Comparison of ENCODE assay signal across 10 cellular contexts in genomic region chr15:83285979-83286553, GRCh38. TPM values are rescaled to one million over a fixed set of nuclear protein-coding genes. Genes with fewer than 3 reads are reported as not detected.
DNase-seq lines count a peak whose midpoint lies in the region; ATAC-seq and TF ChIP-seq lines count a peak whose summit lies in the region.
"Had no signal": no experiment of that assay in that cellular context is flagged by ENCODE, and none has a peak within 500 bp of the region (broad histone marks: within the 10 kb centered on the region; RNA-seq: fewer than 3 reads in every experiment).

No MANE protein-coding gene starts in this region.

- peaks cover 9% of the 10 kb centered on the region for H3K4me1 Mint-ChIP-seq in activated CD8-positive, alpha-beta memory T cell treated with anti-CD3 and anti-CD28 coated beads, Interleukin-2, amount 10 ng/mL, durations not matched to agents 7 days and 5 days
- H3K4me1 Mint-ChIP-seq in type B pancreatic cell (ENCODE audit: unreplicated experiment): peaks cover 8% of the 10 kb centered on the region

- peak overlapping the region; percentile 4 for H3K27ac Mint-ChIP-seq in activated CD8-positive, alpha-beta memory T cell treated with anti-CD3 and anti-CD28 coated beads, Interleukin-2, amount 10 ng/mL, durations not matched to agents 7 days and 5 days
- H3K27ac Mint-ChIP-seq in type B pancreatic cell: peak overlapping the region; percentile 76
- H3K27ac Mint-ChIP-seq: activated CD4-positive, alpha-beta T cell treated with anti-CD3 and anti-CD28 coated beads for 36 hours; activated naive CD8-positive, alpha-beta T cell treated with anti-CD3 and anti-CD28 coated beads for 36 hours had no signal

- ATAC-seq in activated CD8-positive, alpha-beta memory T cell treated with anti-CD3 and anti-CD28 coated beads, Interleukin-2, amount 10 ng/mL, durations not matched to agents 7 days and 5 days: no peak
- ATAC-seq in GM21619 (IDR thresholded peaks at IDR 0.05; ENCODE audit: unreplicated experiment): no peak
- ATAC-seq in HG03469 (IDR thresholded peaks at IDR 0.05; ENCODE audit: unreplicated experiment): no peak
- ATAC-seq: activated CD4-positive, alpha-beta T cell treated with anti-CD3 and anti-CD28 coated beads for 36 hours had no signal

- H3K36me3 Mint-ChIP-seq in activated CD8-positive, alpha-beta memory T cell treated with anti-CD3 and anti-CD28 coated beads, Interleukin-2, amount 10 ng/mL, durations not matched to agents 7 days and 5 days: no peaks in the 10 kb centered on the region
- peaks cover 3% of the 10 kb centered on the region for H3K36me3 Mint-ChIP-seq in type B pancreatic cell
- H3K36me3 Mint-ChIP-seq: activated naive CD8-positive, alpha-beta T cell treated with anti-CD3 and anti-CD28 coated beads for 36 hours had no signal

- H3K27me3 ChIP-seq in adipocyte (replicated peaks; ENCODE audit: control insufficient read depth, insufficient read depth, low read length) (no peaks in the 10 kb centered on the region), hepatocyte (peaks cover 71% of the 10 kb centered on the region)

- H3K79me2 ChIP-seq in hepatocyte: no peaks in the 10 kb centered on the region

- H3K27ac ChIP-seq in hepatocyte: peak overlapping the region; percentile 34

- H3K9me3 ChIP-seq in adipocyte (ENCODE audit: control insufficient read depth, low read length): no peaks in the 10 kb centered on the region
- H3K9me3 ChIP-seq in hepatocyte (ENCODE audit: low read depth): no peaks in the 10 kb centered on the region

- H3K4me3 ChIP-seq in adipocyte (ENCODE audit: low read length): no peak overlapping the region
- no peak overlapping the region for H3K4me3 ChIP-seq in hepatocyte

- no peaks in the 10 kb centered on the region for H3K9me3 Mint-ChIP-seq in activated CD8-positive, alpha-beta memory T cell treated with anti-CD3 and anti-CD28 coated beads, Interleukin-2, amount 10 ng/mL, durations not matched to agents 7 days and 5 days (ENCODE audit: low read depth)
- no peaks in the 10 kb centered on the region for H3K9me3 Mint-ChIP-seq in type B pancreatic cell
- H3K9me3 Mint-ChIP-seq: activated naive CD8-positive, alpha-beta T cell treated with anti-CD3 and anti-CD28 coated beads for 36 hours had no signal

- H3K4me3 Mint-ChIP-seq in activated CD8-positive, alpha-beta memory T cell treated with anti-CD3 and anti-CD28 coated beads, Interleukin-2, amount 10 ng/mL, durations not matched to agents 7 days and 5 days: no peak overlapping the region
- H3K4me3 Mint-ChIP-seq in type B pancreatic cell: peak overlapping the region; percentile 83
- H3K4me3 Mint-ChIP-seq: activated CD4-positive, alpha-beta T cell treated with anti-CD3 and anti-CD28 coated beads for 36 hours; activated naive CD8-positive, alpha-beta T cell treated with anti-CD3 and anti-CD28 coated beads for 36 hours had no signal

- TF ChIP-seq CTCF in hepatocyte (IDR thresholded peaks at IDR 0.05; ENCODE audit: poor library complexity) (no peak), type B pancreatic cell (conservative IDR thresholded peaks at IDR 0.05) (no peak)

- no peak overlapping the region for H3K4me2 ChIP-seq in hepatocyte

- H3K9ac ChIP-seq in adipocyte (ENCODE audit: low read length): no peak overlapping the region

- peaks cover 70% of the 10 kb centered on the region for H3K27me3 Mint-ChIP-seq in activated CD8-positive, alpha-beta memory T cell treated with anti-CD3 and anti-CD28 coated beads, Interleukin-2, amount 10 ng/mL, durations not matched to agents 7 days and 5 days
- H3K27me3 Mint-ChIP-seq in type B pancreatic cell: peaks cover 74% of the 10 kb centered on the region

- H3K4me1 ChIP-seq in adipocyte (ENCODE audit: control insufficient read depth, insufficient read depth, low read length) (peaks cover 45% of the 10 kb centered on the region), hepatocyte (ENCODE audit: insufficient read depth) (peaks cover 8% of the 10 kb centered on the region)

- no peaks in the 10 kb centered on the region for H4K20me1 ChIP-seq in hepatocyte (ENCODE audit: insufficient read depth, poor library complexity, severe bottlenecking)

- CTCF ChIA-PET in activated CD8-positive, alpha-beta memory T cell treated with anti-CD3 and anti-CD28 coated beads, Interleukin-2, amount 10 ng/mL, durations not matched to agents 7 days and 5 days (lab: Charles Lee): no interaction called here

- WGBS in hepatocyte (ENCODE audit: low lambda C conversion rate, missing lambda C conversion rate): 47% methylated on average over 9 of the region's 9 CpGs

- H2AFZ ChIP-seq in hepatocyte: no peak overlapping the region

- H3K9me2 ChIP-seq in hepatocyte (replicated peaks; ENCODE audit: insufficient read depth): no peaks in the 10 kb centered on the region

- H3K36me3 ChIP-seq in adipocyte (ENCODE audit: control insufficient read depth, insufficient read depth, low read length, severe bottlenecking) (no peaks in the 10 kb centered on the region), hepatocyte (replicated peaks; ENCODE audit: insufficient read depth, low read depth) (no peaks in the 10 kb centered on the region)

- DNase-seq in activated CD8-positive, alpha-beta memory T cell treated with anti-CD3 and anti-CD28 coated beads, Interleukin-2, amount 10 ng/mL, durations not matched to agents 7 days and 5 days: no peak
- no peak for DNase-seq in activated CD8-positive, alpha-beta memory T cell treated with anti-CD3 and anti-CD28 coated beads for 24 hours
- peak; percentile 59 for DNase-seq in adipocyte (ENCODE audit: low read depth)
- DNase-seq in hepatocyte (ENCODE audit: low spot score): peak; percentile 18
- DNase-seq in type B pancreatic cell (ENCODE audit: extremely low spot score, unreplicated experiment): no peak
- no peak for DNase-seq in T-helper 2 cell
- DNase-seq: activated CD4-positive, alpha-beta T cell treated with anti-CD3 and anti-CD28 coated beads for 36 hours; activated naive CD8-positive, alpha-beta T cell treated with anti-CD3 and anti-CD28 coated beads for 36 hours had no signal

RNA-seq across cellular contexts. Expression of gene BNC1, which starts 1.6 kb away (rescaled TPM):
- total RNA-seq in activated CD8-positive, alpha-beta memory T cell treated with anti-CD3 and anti-CD28 coated beads, Interleukin-2, amount 10 ng/mL, durations not matched to agents 7 days and 5 days: not detected
- 13.5 and 24.3 TPM in 2 replicates for total RNA-seq in hepatocyte
- polyA plus RNA-seq in hepatocyte: 22.1 and 23.1 TPM in 2 replicates
- total RNA-seq in type B pancreatic cell (ENCODE audit: low replicate concordance): 2.4 and 7.0 TPM in 2 replicates
- total RNA-seq: activated CD4-positive, alpha-beta T cell treated with anti-CD3 and anti-CD28 coated beads for 36 hours; activated naive CD8-positive, alpha-beta T cell treated with anti-CD3 and anti-CD28 coated beads for 36 hours had no signal

Comparison
In these comparisons a context has a peak if more than half of its experiments do, and no peak if none do; other contexts are left out.
1. DNase-seq: peak in adipocyte (single experiment) and hepatocyte (single experiment); none in activated CD8-positive, alpha-beta memory T cell treated with anti-CD3 and anti-CD28 coated beads, Interleukin-2, amount 10 ng/mL, durations not matched to agents 7 days and 5 days (single experiment), activated CD8-positive, alpha-beta memory T cell treated with anti-CD3 and anti-CD28 coated beads for 24 hours (single experiment), type B pancreatic cell (single experiment) and T-helper 2 cell (0 of 5).